In genomic region chr9:72364679-72365524, GRCh38 we compare ENCODE assay signal across 8 cellular contexts. TPM values are rescaled to one million over a fixed set of nuclear protein-coding genes. Genes with fewer than 3 reads are reported as not detected.
DNase-seq lines count a peak whose midpoint lies in the region; ATAC-seq, FAIRE-seq and TF ChIP-seq lines count a peak whose summit lies in the region.

TSS of gene ZFAND5 (minus strand) at chr9:72365208. CDS start at chr9:72360778, 4,430 bp downstream.

- no peak for TF ChIP-seq CTCF in upper lobe of right lung (IDR thresholded peaks at IDR 0.05)

- peak; percentile 88 for DNase-seq in GM12891 (ENCODE audit: insufficient read length, low spot score)
- DNase-seq in NCI-H1436 (lab: John Stamatoyannopoulos, UW): peak; percentile 96
- peak; percentile 92 to 95 (median 94) for DNase-seq in T-helper 1 cell
- peak; percentile 97 for DNase-seq in amniotic epithelial cell (ENCODE audit: low read depth)
- DNase-seq in left cardiac atrium: peak; percentile 100
- peak; percentile 100 for DNase-seq in posterior vena cava (ENCODE audit: low spot score)
- peak; percentile 99 for DNase-seq in upper lobe of right lung

- intact Hi-C loops in left cardiac atrium (cut with DNase I): loop anchor here in 1 of 2 donors (5.0 kb wide), 1 partner anchor 227 kb away; no protein-coding TSS in a partner anchor
- intact Hi-C loops in posterior vena cava (cut with DNase I): loop anchor here in 1 of 2 donors (5.0 to 10.0 kb wide), 2 partner anchors 217 to 720 kb away; no protein-coding TSS in a partner anchor
- intact Hi-C loops in upper lobe of right lung (cut with DNase I): loop anchor here (10.0 kb wide), 1 partner anchor 60 kb away; no protein-coding TSS in a partner anchor

- H3K4me1 ChIP-seq in upper lobe of right lung: peaks cover 24% of the 10 kb centered on the region

- peak within 1 kb of the TSS; percentile 97 for H3K27ac ChIP-seq in upper lobe of right lung

- peak; percentile 99 for TF ChIP-seq POLR2A in GM12891 (IDR thresholded peaks at IDR 0.05; ENCODE audit: low read depth, low read length)

- no peaks in the 10 kb centered on the region for H3K9me3 ChIP-seq in upper lobe of right lung

- H3K36me3 ChIP-seq in upper lobe of right lung: peaks cover 23% of the 10 kb centered on the region

- FAIRE-seq in GM12891 (lab: Jason Lieb, UNC): peak; percentile 96

- H3K4me3 ChIP-seq in upper lobe of right lung: peak within 1 kb of the TSS; percentile 82

- no peaks in the 10 kb centered on the region for H3K27me3 ChIP-seq in upper lobe of right lung

- ATAC-seq in HG02798 (IDR thresholded peaks at IDR 0.05; ENCODE audit: poor library complexity, unreplicated experiment) (peak; percentile 89), left cardiac atrium (peak; percentile 93 to 97), upper lobe of right lung (peak; percentile 93)

TF ChIP-seq in GM12891, 5 proteins besides CTCF, POLR2A, EP300 and RAD21:
- TF ChIP-seq SPI1 (IDR thresholded peaks at IDR 0.05; ENCODE audit: low read depth, low read length): no peak
- peak; percentile 25 for TF ChIP-seq PAX5 (IDR thresholded peaks at IDR 0.05; ENCODE audit: insufficient read depth, low read length, severe bottlenecking)
- peak; percentile 96 for TF ChIP-seq TAF1 (IDR thresholded peaks at IDR 0.05; ENCODE audit: low read depth, low read length)
- TF ChIP-seq POLR2AphosphoS5 (IDR thresholded peaks at IDR 0.05; ENCODE audit: low read depth, low read length): peak; percentile 99
- TF ChIP-seq POU2F2 (IDR thresholded peaks at IDR 0.05; ENCODE audit: low read depth, low read length): peak; percentile 63

RNA-seq across cellular contexts. Expression of gene ZFAND5, which starts in this region (rescaled TPM):
- 73.4 TPM for polyA plus RNA-seq in GM12891 (2012; ENCODE audit: low read depth, missing spikeins)
- total RNA-seq in left cardiac atrium (100 to 1,000 TPM; 151 to 176 TPM), posterior vena cava (100 to 1,000 TPM; 141 to 175 TPM), upper lobe of right lung (204 TPM)

Comparison
In these comparisons a context has a peak if more than half of its experiments do, and no peak if none do; other contexts are left out.
1. Peak in every context shown above with its lines: DNase-seq, ATAC-seq, H3K4me3 ChIP-seq and H3K27ac ChIP-seq.